27 cellular contexts compared by ENCODE assay signal in the genomic region with DNA sequence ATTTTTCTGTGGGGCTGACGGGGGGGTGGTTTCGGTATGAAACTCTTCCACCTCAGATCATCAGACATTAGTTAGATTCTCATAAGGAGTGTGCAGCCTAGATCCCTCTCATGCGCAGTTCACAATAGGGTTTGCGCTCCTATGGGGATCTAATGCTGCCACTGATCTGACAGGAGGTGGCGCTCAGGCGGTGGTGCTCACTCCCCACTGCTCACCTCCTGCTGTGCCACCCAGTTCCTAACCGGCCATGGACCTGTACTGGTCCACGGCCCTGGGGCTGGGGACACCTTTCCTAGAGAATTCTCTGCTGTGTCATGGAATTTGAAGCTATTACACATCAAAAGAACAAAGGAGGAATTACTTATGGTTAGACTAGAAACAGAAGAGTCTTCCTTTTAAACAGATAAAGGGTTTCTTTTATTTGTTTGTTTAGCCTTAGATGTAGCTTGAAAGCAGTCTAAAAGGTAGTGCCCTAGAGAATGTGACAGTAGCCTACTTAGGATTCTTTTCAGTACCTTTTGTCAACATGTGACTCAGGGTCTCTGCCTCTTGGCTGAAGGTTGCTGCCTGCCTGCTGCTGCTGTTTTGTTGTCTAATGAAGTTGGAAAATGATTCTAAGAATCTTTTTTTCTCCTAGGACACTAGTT. TPM values are rescaled to one million over a fixed set of nuclear protein-coding genes. Genes with fewer than 3 reads are reported as not detected.
DNase-seq lines count a peak whose midpoint lies in the region; ATAC-seq, FAIRE-seq and TF ChIP-seq lines count a peak whose summit lies in the region.
"Had no signal": no experiment of that assay in that cellular context is flagged by ENCODE, and none has a peak within 500 bp of the region (broad histone marks: within the 10 kb centered on the region; RNA-seq: fewer than 3 reads in every experiment).

No MANE protein-coding gene starts in this region.

- H3K9ac ChIP-seq in astrocyte (ENCODE audit: low read length) = no peak overlapping the region

- H3K4me3 Mint-ChIP-seq in astrocyte (ENCODE audit: unreplicated experiment) = no peak overlapping the region
- no peak overlapping the region for H3K4me3 Mint-ChIP-seq in natural killer cell
- no peak overlapping the region for H3K4me3 Mint-ChIP-seq in activated CD8-positive, alpha-beta T cell treated with anti-CD3 and anti-CD28 coated beads, Interleukin-2, amount 10 ng/mL, durations not matched to agents 7 days and 5 days
- H3K4me3 Mint-ChIP-seq: activated naive CD8-positive, alpha-beta T cell treated with anti-CD3 and anti-CD28 coated beads for 36 hours; activated T-helper 17 cell treated with anti-CD3 and anti-CD28 coated beads, Interleukin-2, amount 50 U/mL, for 72 hours; immature natural killer cell; nephron; type B pancreatic cell; WTC11 had no signal

- no peak for ATAC-seq in natural killer cell
- no peak for ATAC-seq in activated CD8-positive, alpha-beta T cell treated with anti-CD3 and anti-CD28 coated beads, Interleukin-2, amount 10 ng/mL, durations not matched to agents 7 days and 5 days
- ATAC-seq: activated T-helper 17 cell treated with anti-CD3 and anti-CD28 coated beads, Interleukin-2, amount 50 U/mL, for 72 hours; left ventricle myocardium superior; WTC11 had no signal

- H3K27me3 Mint-ChIP-seq in astrocyte (ENCODE audit: low read depth, unreplicated experiment) (no peaks in the 10 kb centered on the region), natural killer cell (ENCODE audit: low read depth in 2 of 2) (no peaks in the 10 kb centered on the region)
- H3K27me3 Mint-ChIP-seq in activated CD8-positive, alpha-beta T cell treated with anti-CD3 and anti-CD28 coated beads, Interleukin-2, amount 10 ng/mL, durations not matched to agents 7 days and 5 days (ENCODE audit: low read depth) = no peaks in the 10 kb centered on the region
- H3K27me3 Mint-ChIP-seq: activated naive CD8-positive, alpha-beta T cell treated with anti-CD3 and anti-CD28 coated beads for 36 hours; activated T-helper 17 cell treated with anti-CD3 and anti-CD28 coated beads, Interleukin-2, amount 50 U/mL, for 72 hours; type B pancreatic cell had no signal

- peaks cover 58% of the 10 kb centered on the region for H3K79me2 ChIP-seq in astrocyte (ENCODE audit: insufficient read depth, low read length)

- no peak overlapping the region for H3K4me2 ChIP-seq in astrocyte (ENCODE audit: low read length)

- peak overlapping the region; percentile 5 for H3K27ac ChIP-seq in astrocyte (ENCODE audit: low read depth, low read length)
- no peak overlapping the region for H3K27ac ChIP-seq in prostate gland
- H3K27ac ChIP-seq: epithelial cell of prostate, HL-60 had no signal

- no peak for TF ChIP-seq POLR2A in prostate gland (IDR thresholded peaks at IDR 0.05)

- H2AFZ ChIP-seq in astrocyte (ENCODE audit: low read depth, low read length) = no peak overlapping the region

- H3K36me3 Mint-ChIP-seq in astrocyte (ENCODE audit: low read depth, unreplicated experiment) (peaks cover 24% of the 10 kb centered on the region), natural killer cell (no peaks in the 10 kb centered on the region)
- H3K36me3 Mint-ChIP-seq in activated CD8-positive, alpha-beta T cell treated with anti-CD3 and anti-CD28 coated beads, Interleukin-2, amount 10 ng/mL, durations not matched to agents 7 days and 5 days (ENCODE audit: low read depth) = peaks cover 80% of the 10 kb centered on the region

- H3K9me3 Mint-ChIP-seq in astrocyte (ENCODE audit: unreplicated experiment) = no peaks in the 10 kb centered on the region
- H3K9me3 Mint-ChIP-seq in natural killer cell = no peaks in the 10 kb centered on the region
- H3K9me3 Mint-ChIP-seq in activated CD8-positive, alpha-beta T cell treated with anti-CD3 and anti-CD28 coated beads, Interleukin-2, amount 10 ng/mL, durations not matched to agents 7 days and 5 days (ENCODE audit: insufficient read depth) = peaks cover 21% of the 10 kb centered on the region
- H3K9me3 Mint-ChIP-seq: activated T-helper 17 cell treated with anti-CD3 and anti-CD28 coated beads, Interleukin-2, amount 50 U/mL, for 72 hours; immature natural killer cell had no signal

- POLR2A ChIA-PET in activated CD8-positive, alpha-beta T cell treated with anti-CD3 and anti-CD28 coated beads, Interleukin-2, amount 10 ng/mL, durations not matched to agents 7 days and 5 days (lab: Charles Lee) = interaction anchor here (0.7 kb wide), 1 partner anchor 103 kb away, joined by 3 read pairs; no protein-coding TSS in a partner anchor

- H4K20me1 ChIP-seq in astrocyte (ENCODE audit: insufficient read depth, low read length) = peaks cover 37% of the 10 kb centered on the region

- CTCF ChIA-PET in activated CD8-positive, alpha-beta T cell treated with anti-CD3 and anti-CD28 coated beads, Interleukin-2, amount 10 ng/mL, durations not matched to agents 7 days and 5 days (lab: Charles Lee) = no interaction called here

- peak; percentile 12 for DNase-seq in A172 (ENCODE audit: low spot score)
- no peak for DNase-seq in GM10266 (ENCODE audit: extremely low spot score)
- DNase-seq in astrocyte (ENCODE audit: low read depth) = no peak
- peak; percentile 6 for DNase-seq in medulla oblongata (ENCODE audit: extremely low spot score)
- DNase-seq in prostate gland (ENCODE audit: low spot score) = no peak
- DNase-seq in NCI-H2107 treated with DMSO at 0.1 percent for 48 hours (lab: John Stamatoyannopoulos, UW; ENCODE audit: unreplicated experiment) = no peak
- DNase-seq in natural killer cell = no peak
- no peak for DNase-seq in activated CD8-positive, alpha-beta T cell treated with anti-CD3 and anti-CD28 coated beads, Interleukin-2, amount 10 ng/mL, durations not matched to agents 7 days and 5 days
- DNase-seq: ACHN; activated CD4-positive, alpha-beta T cell treated with anti-CD3 and anti-CD28 coated beads, Interleukin-2, amount 50 U/mL, for 1 hour; activated naive CD8-positive, alpha-beta T cell treated with anti-CD3 and anti-CD28 coated beads for 36 hours; C1 segment of cervical spinal cord; foreskin fibroblast; HCEC 1CT; immature natural killer cell; left ventricle myocardium superior; NCI-H1092 treated with DMSO at 0.1 percent for 48 hours; NCI-H187 treated with DMSO at 0.1 percent for 48 hours; NCI-H69; posterior cingulate gyrus; RPMI8226 had no signal

- H3K4me3 ChIP-seq in astrocyte (ENCODE audit: insufficient read depth, low read depth, low read length) = no peak overlapping the region
- H3K4me3 ChIP-seq in prostate gland = no peak overlapping the region

- H3K4me1 ChIP-seq in astrocyte (ENCODE audit: insufficient read depth, low read length) (peaks cover 21% of the 10 kb centered on the region), prostate gland (replicated peaks) (no peaks in the 10 kb centered on the region)

- H3K4me1 Mint-ChIP-seq in astrocyte (ENCODE audit: low read depth, unreplicated experiment) (peaks cover 43% of the 10 kb centered on the region), natural killer cell (peaks cover 12 to 15% of the 10 kb centered on the region in 2 donors)
- H3K4me1 Mint-ChIP-seq in activated CD8-positive, alpha-beta T cell treated with anti-CD3 and anti-CD28 coated beads, Interleukin-2, amount 10 ng/mL, durations not matched to agents 7 days and 5 days (ENCODE audit: low read depth) = peaks cover 3% of the 10 kb centered on the region

- H3K27ac Mint-ChIP-seq in astrocyte (ENCODE audit: unreplicated experiment) (peak overlapping the region; percentile 45), natural killer cell (no peak overlapping the region)
- H3K27ac Mint-ChIP-seq in activated CD8-positive, alpha-beta T cell treated with anti-CD3 and anti-CD28 coated beads, Interleukin-2, amount 10 ng/mL, durations not matched to agents 7 days and 5 days = no peak overlapping the region
- H3K27ac Mint-ChIP-seq: activated naive CD8-positive, alpha-beta T cell treated with anti-CD3 and anti-CD28 coated beads for 36 hours; activated T-helper 17 cell treated with anti-CD3 and anti-CD28 coated beads, Interleukin-2, amount 50 U/mL, for 72 hours; nephron; type B pancreatic cell; WTC11 had no signal

- no peaks in the 10 kb centered on the region for H3K36me3 ChIP-seq in astrocyte (ENCODE audit: insufficient read depth, low read length)
- no peaks in the 10 kb centered on the region for H3K36me3 ChIP-seq in prostate gland

- no peaks in the 10 kb centered on the region for H3K27me3 ChIP-seq in astrocyte (ENCODE audit: insufficient read depth, low read length)
- no peaks in the 10 kb centered on the region for H3K27me3 ChIP-seq in prostate gland (replicated peaks; ENCODE audit: insufficient read depth)

- TF ChIP-seq CTCF in GM10266 (IDR thresholded peaks at IDR 0.05; ENCODE audit: control insufficient read depth, insufficient read depth, low read depth, missing control alignments) (peak; percentile 1), astrocyte (IDR thresholded peaks at IDR 0.05; ENCODE audit: insufficient read depth, low read depth, low read length) (no peak), prostate gland (IDR thresholded peaks at IDR 0.05) (no peak), natural killer cell (IDR thresholded peaks at IDR 0.05) (no peak)

- intact Hi-C loops in prostate gland (cut with DNase I) = no loop called here
- intact Hi-C loops in natural killer cell (cut with micrococcal nuclease) = no loop called here

- H3K9me3 ChIP-seq in astrocyte (ENCODE audit: insufficient read depth, low read depth, low read length) (peaks cover 5% of the 10 kb centered on the region), prostate gland (no peaks in the 10 kb centered on the region)

- 87% methylated on average over 8 of the region's 8 CpGs for WGBS in prostate gland

- no peak for FAIRE-seq in astrocyte (lab: Jason Lieb, UNC)

RNA-seq across cellular contexts. Expression of a gene that starts 50.2 kb away (rescaled TPM):
- 46.0 and 54.0 TPM in 2 replicates for total RNA-seq in A172 (2014; rRNA removed; shearing (Covaris generic))
- 112 and 124 TPM in 2 replicates for total RNA-seq in astrocyte
- total RNA-seq in prostate gland = 10 to 100 TPM; 37.4 to 48.3 TPM
- 10 to 100 TPM; 64.5 to 68.6 (median 66.4) TPM for total RNA-seq in natural killer cell
- total RNA-seq in activated CD8-positive, alpha-beta T cell treated with anti-CD3 and anti-CD28 coated beads, Interleukin-2, amount 10 ng/mL, durations not matched to agents 7 days and 5 days = 100 to 1,000 TPM in 1 of 2 experiments, 10 to 100 TPM in 1; 84.7 to 104 TPM

Comparison
In these comparisons a context has a peak if more than half of its experiments do, and no peak if none do; other contexts are left out.
1. DNase-seq: peak in A172 (single experiment) and medulla oblongata (single experiment); none in GM10266 (single experiment), astrocyte (single experiment), prostate gland (single experiment), NCI-H2107 treated with DMSO at 0.1 percent for 48 hours (single experiment), natural killer cell (single experiment) and activated CD8-positive, alpha-beta T cell treated with anti-CD3 and anti-CD28 coated beads, Interleukin-2, amount 10 ng/mL, durations not matched to agents 7 days and 5 days (single experiment).